14 cellular contexts compared by ENCODE assay signal in the genomic region with DNA sequence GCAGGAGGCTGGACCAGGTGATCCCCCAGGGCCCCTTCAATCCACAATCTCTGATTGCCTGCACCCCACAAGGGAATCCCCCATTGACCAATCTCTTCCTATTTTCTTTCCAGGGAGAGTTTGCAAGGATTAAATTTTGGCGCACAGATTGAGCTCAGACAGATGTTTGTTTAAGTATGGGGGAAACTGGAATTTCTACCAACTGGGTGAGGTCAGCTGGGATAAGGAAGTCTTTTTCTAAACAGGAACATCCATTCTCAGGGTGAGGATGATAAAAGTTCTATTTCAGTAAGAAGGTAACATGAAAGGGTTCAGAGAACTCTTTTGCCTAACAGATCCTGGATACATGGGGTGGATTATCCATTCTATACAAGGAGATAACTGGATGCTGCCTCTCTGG.
A peak's percentile ranks its signal among the peaks of the same experiment; 100 is the strongest.
DNase-seq lines count a peak whose midpoint lies in the region; ATAC-seq and TF ChIP-seq lines count a peak whose summit lies in the region.
"Had no signal": no experiment of that assay in that cellular context is flagged by ENCODE, and none has a peak within 500 bp of the region (broad histone marks: within the 10 kb centered on the region; RNA-seq: fewer than 3 reads in every experiment).

No MANE protein-coding gene starts in this region.

- TF ChIP-seq CTCF in lower lobe of right lung (IDR thresholded peaks at IDR 0.05), result no peak

- ATAC-seq in lower lobe of right lung (no peak), HG02884 (IDR thresholded peaks at IDR 0.05; ENCODE audit: unreplicated experiment) (no peak), GM21381 (IDR thresholded peaks at IDR 0.05; ENCODE audit: unreplicated experiment) (no peak), GM18520 (IDR thresholded peaks at IDR 0.05; ENCODE audit: unreplicated experiment) (no peak)

- no peaks in the 10 kb centered on the region for H3K4me1 ChIP-seq in lower lobe of right lung
- H3K4me1 ChIP-seq: BE2C had no signal

- H3K9me3 ChIP-seq in lower lobe of right lung, result no peaks in the 10 kb centered on the region
- H3K9me3 ChIP-seq: BE2C, HAP-1 had no signal

- DNase-seq in NCI-H82 (lab: John Stamatoyannopoulos, UW), result peak; percentile 39
- peak; percentile 48 for DNase-seq in fibroblast of peridontal ligament (ENCODE audit: extremely low read depth)
- DNase-seq in lower lobe of right lung, result no peak
- DNase-seq in DMS 273 (lab: John Stamatoyannopoulos, UW; ENCODE audit: unreplicated experiment), result no peak
- DNase-seq: BE2C; CD4-positive, alpha-beta memory T cell; DND-41; GDM1 had no signal

- no peaks in the 10 kb centered on the region for H3K36me3 ChIP-seq in lower lobe of right lung
- H3K36me3 ChIP-seq: BE2C, HAP-1 had no signal

- no peak overlapping the region for H3K4me3 ChIP-seq in lower lobe of right lung
- H3K4me3 ChIP-seq: HAP-1 had no signal

- intact Hi-C loops in lower lobe of right lung (cut with DNase I), result no loop called here

- H3K27ac ChIP-seq in lower lobe of right lung, result peak overlapping the region; percentile 58
- H3K27ac ChIP-seq: C4-2B, HL-60 had no signal

- H3K27me3 ChIP-seq in lower lobe of right lung (ENCODE audit: low read depth), result no peaks in the 10 kb centered on the region
- H3K27me3 ChIP-seq: BE2C had no signal

Comparison
In these comparisons a context has a peak if more than half of its experiments do, and no peak if none do; other contexts are left out.
1. DNase-seq: peak in NCI-H82 (single experiment) and fibroblast of peridontal ligament (single experiment); none in lower lobe of right lung (single experiment) and DMS 273 (single experiment).